20 cellular contexts compared by ENCODE assay signal in genomic region chr2:18544171-18544570, GRCh38. TPM values are rescaled to one million over a fixed set of nuclear protein-coding genes. Genes with fewer than 3 reads are reported as not detected.
DNase-seq lines count a peak whose midpoint lies in the region; ATAC-seq and TF ChIP-seq lines count a peak whose summit lies in the region.
"Had no signal": no experiment of that assay in that cellular context is flagged by ENCODE, and none has a peak within 500 bp of the region (broad histone marks: within the 10 kb centered on the region; RNA-seq: fewer than 3 reads in every experiment).

No MANE protein-coding gene starts in this region.

- no peak overlapping the region for H2BK120ac ChIP-seq in mesendoderm (ENCODE audit: low read depth, low read length)

- no peak overlapping the region for H2BK5ac ChIP-seq in mesendoderm (ENCODE audit: low read length)

- H3K79me1 ChIP-seq in mesendoderm (ENCODE audit: low read length), result no peaks in the 10 kb centered on the region

- TF ChIP-seq CTCF in HFFc6 (IDR thresholded peaks at IDR 0.05) (no peak), fibroblast of mammary gland (conservative IDR thresholded peaks at IDR 0.05; ENCODE audit: control insufficient read depth, insufficient read depth, low read depth, low read length) (no peak)

- no peak overlapping the region for H4K8ac ChIP-seq in mesendoderm (ENCODE audit: low read depth, low read length)

- H3K23ac ChIP-seq in mesendoderm (ENCODE audit: low read length), result no peak overlapping the region

- H3K4me1 Mint-ChIP-seq in HFFc6 (ENCODE audit: low read depth), result peaks cover 36% of the 10 kb centered on the region

- H3K4me3 ChIP-seq in fibroblast of mammary gland (ENCODE audit: control insufficient read depth, low read depth, low read length) (no peak overlapping the region), mesendoderm (ENCODE audit: low read length) (no peak overlapping the region)

- H2BK15ac ChIP-seq in mesendoderm (replicated peaks; ENCODE audit: low read depth), result no peak overlapping the region

- peaks cover 3% of the 10 kb centered on the region for H3K4me1 ChIP-seq in mesendoderm (ENCODE audit: control insufficient read depth, low read depth, low read length)

- no peaks in the 10 kb centered on the region for H3K36me3 Mint-ChIP-seq in HFFc6 (ENCODE audit: low read depth)

- no peak overlapping the region for H3K4me2 ChIP-seq in mesendoderm (ENCODE audit: low read length)

- no peaks in the 10 kb centered on the region for H3K9me3 Mint-ChIP-seq in HFFc6

- no peaks in the 10 kb centered on the region for H3K36me3 ChIP-seq in mesendoderm (ENCODE audit: control insufficient read depth, insufficient read depth, low read length)

- WGBS in mesendoderm (ENCODE audit: extremely low coverage, insufficient coverage, low lambda C conversion rate), result no CpG with 5 or more reads among the region's 3 CpGs

- no peak overlapping the region for H3K4me3 Mint-ChIP-seq in HFFc6
- H3K4me3 Mint-ChIP-seq: T-helper 1 cell treated with Interleukin-12 subunit alpha and Interleukin-12 subunit beta and Interleukin-4 antibody, amounts not matched to agents 30 μg/mL and 1 μg/mL, for 36 hours had no signal

- no peak overlapping the region for H3K18ac ChIP-seq in mesendoderm (ENCODE audit: low read length)

- no peaks in the 10 kb centered on the region for H3K27me3 ChIP-seq in mesendoderm (ENCODE audit: insufficient read depth, low read length, poor library complexity)

- H2AK5ac ChIP-seq in mesendoderm (ENCODE audit: low read length), result no peak overlapping the region

- H3K27ac ChIP-seq in mesendoderm (ENCODE audit: low read depth, low read length), result no peak overlapping the region
- H3K27ac ChIP-seq: C4-2B had no signal

- no peaks in the 10 kb centered on the region for H3K27me3 Mint-ChIP-seq in HFFc6 (ENCODE audit: insufficient read depth)

- H3K56ac ChIP-seq in mesendoderm (ENCODE audit: low read length), result no peak overlapping the region

- no peak overlapping the region for H4K5ac ChIP-seq in mesendoderm (ENCODE audit: low read length)

- no peak overlapping the region for H3K9ac ChIP-seq in mesendoderm (ENCODE audit: low read length)

- H3K79me2 ChIP-seq in mesendoderm (ENCODE audit: control insufficient read depth, insufficient read depth, low read length), result no peaks in the 10 kb centered on the region

- DNase-seq in EH (ENCODE audit: low read depth) (peak; percentile 15), HFFc6 (peak; percentile 26), RKO (ENCODE audit: low spot score) (peak; percentile 8), fibroblast of mammary gland (ENCODE audit: low read depth) (peak; percentile 41), mesendoderm (no peak), dermis blood vessel endothelial cell (no peak)
- DNase-seq: GF-D8; IMR-90; NCI-H1417 treated with DMSO at 0.1 percent for 48 hours; NCI-H1930; NCI-H226; NCI-H69; NK-92 treated with Interleukin-12 subunit alpha and Interleukin-12 subunit beta, amount 100 ng/mL, for 24 hours; SHP77 treated with DMSO at 0.1 percent for 48 hours had no signal

- no peak for ATAC-seq in GM18861 (IDR thresholded peaks at IDR 0.05; ENCODE audit: unreplicated experiment)

- no peak overlapping the region; the same call in 1 of the 2 replicates for H3K27ac Mint-ChIP-seq in HFFc6
- H3K27ac Mint-ChIP-seq: T-helper 1 cell treated with Interleukin-12 subunit alpha and Interleukin-12 subunit beta and Interleukin-4 antibody, amounts not matched to agents 30 μg/mL and 1 μg/mL, for 36 hours had no signal

- H3K4ac ChIP-seq in mesendoderm (ENCODE audit: low read depth, low read length), result no peak overlapping the region

RNA-seq across cellular contexts. Expression of gene RDH14, which starts 16.3 kb away (rescaled TPM):
- total RNA-seq in HFFc6 (2021; fragmentation: NEBNext Ultra II Directional; extraction: Animal tissue kit (Norgen Biotek cat#: 25700)), result 10 to 100 TPM; 15.0 to 21.6 (median 17.7) TPM
- polyA plus RNA-seq in mesendoderm (2013, experiment 1 of 2), result 18.9 TPM
- 19.3 TPM for polyA plus RNA-seq in mesendoderm (2013, experiment 2 of 2)
- 25.1 and 32.0 TPM in 2 replicates for total RNA-seq in dermis blood vessel endothelial cell

RNA-seq across cellular contexts. Expression of gene NT5C1B, which starts 45.2 kb away (rescaled TPM):
- total RNA-seq in HFFc6 (2021; fragmentation: NEBNext Ultra II Directional; extraction: Animal tissue kit (Norgen Biotek cat#: 25700)), result not detected
- polyA plus RNA-seq in mesendoderm (2013, experiment 1 of 2), result not detected
- polyA plus RNA-seq in mesendoderm (2013, experiment 2 of 2), result not detected
- total RNA-seq in dermis blood vessel endothelial cell, result not detected in 2 replicates
- total RNA-seq: H1, IMR-90, MCF 10A, OCI-LY7 had no signal
- polyA plus RNA-seq: H1, IMR-90 had no signal

Comparison
In these comparisons a context has a peak if more than half of its experiments do, and no peak if none do; other contexts are left out.
1. DNase-seq: peak in EH (single experiment), HFFc6 (single experiment), RKO (single experiment) and fibroblast of mammary gland (single experiment); none in mesendoderm (single experiment) and dermis blood vessel endothelial cell (single experiment).